ENCODE assay signal across 31 cellular contexts in genomic region chr15:57639306-57639705, GRCh38. TPM values are rescaled to one million over a fixed set of nuclear protein-coding genes. Genes with fewer than 3 reads are reported as not detected.
"Had no signal": no experiment of that assay in that cellular context is flagged by ENCODE, and none has a peak within 500 bp of the region (broad histone marks: within the 10 kb centered on the region; RNA-seq: fewer than 3 reads in every experiment).

No MANE protein-coding gene starts in this region.

- H3K36me3 Mint-ChIP-seq: activated naive CD8-positive, alpha-beta T cell had no signal

- DNase-seq: activated B cell treated with CpG ODN at 0.5 μM for 24 hours; activated CD4-positive, alpha-beta T cell treated with anti-CD3 and anti-CD28 coated beads for 48 hours; activated CD4-positive, alpha-beta T cell treated with anti-CD3 and anti-CD28 coated beads, Interleukin-2, amount 50 U/mL, for 1 hour; activated CD4-positive, alpha-beta T cell treated with anti-CD3 and anti-CD28 coated beads, Interleukin-2, amount 50 U/mL, for 48 hours; activated CD8-positive, alpha-beta memory T cell treated with anti-CD3 and anti-CD28 coated beads for 24 hours; activated CD8-positive, alpha-beta T cell treated with anti-CD3 and anti-CD28 coated beads for 36 hours; activated effector memory CD4-positive, alpha-beta T cell treated with Interleukin-2 at 50 U/mL for 16 hours; activated gamma-delta T cell treated with Interleukin-2 at 50 U/mL for 16 hours; activated naive CD4-positive, alpha-beta T cell treated with anti-CD3 and anti-CD28 coated beads, Interleukin-2, amount 50 U/mL, for 16 hours; activated naive CD4-positive, alpha-beta T cell treated with Interleukin-2 at 50 U/mL for 16 hours; activated T-cell treated with anti-CD3 and anti-CD28 coated beads, Interleukin-2, amount 50 U/mL, for 4 hours; amniotic stem cell; anterior cingulate cortex; brain microvascular endothelial cell; central memory CD4-positive, alpha-beta T cell; cerebellar nuclear complex; colonic mucosa; effector CD8-positive, alpha-beta T cell; foreskin keratinocyte; gastrocnemius medialis; glutamatergic neuron; T-helper 1 cell; T-helper 17 cell; T1000; WERI-Rb-1 had no signal

- H3K27ac Mint-ChIP-seq: activated B cell treated with CpG ODN at 0.5 μM for 24 hours; activated CD8-positive, alpha-beta T cell treated with anti-CD3 and anti-CD28 coated beads for 36 hours; activated naive CD8-positive, alpha-beta T cell; activated T-helper 17 cell treated with anti-CD3 and anti-CD28 coated beads, Interleukin-2, amount 50 U/mL, for 72 hours; T-helper 17 cell; T-helper 2 cell treated with Interferon-gamma antibody and Interleukin-4, amounts not matched to agents 5 μg/mL and 100 μg/mL, for 36 hours had no signal

- ATAC-seq: activated CD4-positive, CD25-positive, alpha-beta regulatory T cell treated with anti-CD3 and anti-CD28 coated beads, Interleukin-2, amount 50 U/mL, for 24 hours; activated CD8-positive, alpha-beta T cell treated with anti-CD3 and anti-CD28 coated beads for 36 hours; activated T-cell treated with anti-CD3 and anti-CD28 coated beads, Interleukin-2, amount 50 U/mL, for 4 hours; activated T-helper 17 cell treated with anti-CD3 and anti-CD28 coated beads, Interleukin-2, amount 50 U/mL, for 72 hours; esophagus mucosa; foreskin keratinocyte; gastrocnemius medialis; T-helper 17 cell had no signal

- H3K27me3 ChIP-seq: brain microvascular endothelial cell, colonic mucosa, foreskin keratinocyte, gastrocnemius medialis had no signal

- H3K4me3 Mint-ChIP-seq: activated B cell treated with CpG ODN at 0.5 μM for 24 hours; activated CD8-positive, alpha-beta T cell treated with anti-CD3 and anti-CD28 coated beads for 36 hours; activated naive CD8-positive, alpha-beta T cell; activated T-cell treated with anti-CD3 and anti-CD28 coated beads, Interleukin-2, amount 50 U/mL, for 4 hours; activated T-helper 17 cell treated with anti-CD3 and anti-CD28 coated beads, Interleukin-2, amount 50 U/mL, for 72 hours; T-helper 17 cell; T-helper 2 cell treated with Interferon-gamma antibody and Interleukin-4, amounts not matched to agents 5 μg/mL and 100 μg/mL, for 36 hours had no signal

- H3K4me1 ChIP-seq: foreskin keratinocyte had no signal

- H3K36me3 ChIP-seq: brain microvascular endothelial cell, colonic mucosa, gastrocnemius medialis, WERI-Rb-1 had no signal

- H3K9me3 Mint-ChIP-seq: activated B cell treated with CpG ODN at 0.5 μM for 24 hours; activated CD8-positive, alpha-beta T cell treated with anti-CD3 and anti-CD28 coated beads for 36 hours; activated T-cell treated with anti-CD3 and anti-CD28 coated beads, Interleukin-2, amount 50 U/mL, for 4 hours; activated T-helper 17 cell treated with anti-CD3 and anti-CD28 coated beads, Interleukin-2, amount 50 U/mL, for 72 hours; T-helper 2 cell treated with Interferon-gamma antibody and Interleukin-4, amounts not matched to agents 5 μg/mL and 100 μg/mL, for 36 hours had no signal

- H3K4me3 ChIP-seq: colonic mucosa, gastrocnemius medialis had no signal

- H3K4me1 Mint-ChIP-seq: activated T-helper 17 cell treated with anti-CD3 and anti-CD28 coated beads, Interleukin-2, amount 50 U/mL, for 72 hours had no signal

- H3K9me3 ChIP-seq: colonic mucosa, gastrocnemius medialis had no signal

- H3K27ac ChIP-seq: brain microvascular endothelial cell, colonic mucosa, epithelial cell of prostate, foreskin keratinocyte, gastrocnemius medialis, WERI-Rb-1 had no signal

RNA-seq across cellular contexts. Expression of gene MYZAP, which starts 47.6 kb away (rescaled TPM):
- total RNA-seq: activated CD8-positive, alpha-beta T cell treated with anti-CD3 and anti-CD28 coated beads for 36 hours; activated T-helper 17 cell treated with anti-CD3 and anti-CD28 coated beads, Interleukin-2, amount 50 U/mL, for 72 hours had no signal
